Comparison of ENCODE assay signal across 9 cellular contexts in genomic region chr5:147509041-147509709, GRCh38. TPM values are rescaled to one million over a fixed set of nuclear protein-coding genes. Genes with fewer than 3 reads are reported as not detected.
DNase-seq lines count a peak whose midpoint lies in the region; ATAC-seq and TF ChIP-seq lines count a peak whose summit lies in the region.
"Had no signal": no experiment of that assay in that cellular context is flagged by ENCODE, and none has a peak within 500 bp of the region (broad histone marks: within the 10 kb centered on the region; RNA-seq: fewer than 3 reads in every experiment).

No MANE protein-coding gene starts in this region.

- peak overlapping the region; percentile 75 for H3K4me3 Mint-ChIP-seq in progenitor cell of endocrine pancreas (ENCODE audit: low read depth)
- H3K4me3 Mint-ChIP-seq in activated T-helper 2 cell treated with anti-CD3 and anti-CD28 coated beads, Interferon-gamma antibody, Interleukin-2, Interleukin-4, amounts not matched to agents 10 μg/mL and 5 μg/mL and 100 μg/mL, durations not matched to agents 14 hours and 24 hours and 36 hours (ENCODE audit: low read depth), result no peak overlapping the region
- H3K4me3 Mint-ChIP-seq: central memory CD8-positive, alpha-beta T cell had no signal

- no peaks in the 10 kb centered on the region for H3K36me3 Mint-ChIP-seq in progenitor cell of endocrine pancreas (ENCODE audit: insufficient read depth)
- H3K36me3 Mint-ChIP-seq in activated T-helper 2 cell treated with anti-CD3 and anti-CD28 coated beads, Interferon-gamma antibody, Interleukin-2, Interleukin-4, amounts not matched to agents 10 μg/mL and 5 μg/mL and 100 μg/mL, durations not matched to agents 14 hours and 24 hours and 36 hours (ENCODE audit: low read depth), result no peaks in the 10 kb centered on the region

- no peaks in the 10 kb centered on the region for H3K36me3 ChIP-seq in GM06990 (ENCODE audit: control insufficient read depth, insufficient read depth, low read length)

- TF ChIP-seq CTCF in GM06990 (IDR thresholded peaks at IDR 0.05; ENCODE audit: insufficient read depth, low read length, poor library complexity, severe bottlenecking) (no peak), foreskin keratinocyte (conservative IDR thresholded peaks at IDR 0.05) (no peak), progenitor cell of endocrine pancreas (IDR thresholded peaks at IDR 0.05; ENCODE audit: unreplicated experiment) (no peak)

- peaks cover 12% of the 10 kb centered on the region for H3K4me1 Mint-ChIP-seq in progenitor cell of endocrine pancreas (ENCODE audit: low read depth)
- peaks cover 1% of the 10 kb centered on the region for H3K4me1 Mint-ChIP-seq in activated T-helper 2 cell treated with anti-CD3 and anti-CD28 coated beads, Interferon-gamma antibody, Interleukin-2, Interleukin-4, amounts not matched to agents 10 μg/mL and 5 μg/mL and 100 μg/mL, durations not matched to agents 14 hours and 24 hours and 36 hours (ENCODE audit: low read depth)

- H3K27ac ChIP-seq in foreskin keratinocyte, result peak overlapping the region; percentile 22

- ATAC-seq in foreskin keratinocyte (peak; percentile 62), HG02623 (IDR thresholded peaks at IDR 0.05; ENCODE audit: unreplicated experiment) (no peak)

- DNase-seq in GM06990 (ENCODE audit: extremely low read depth, insufficient read length) (peak; percentile 7), foreskin keratinocyte (peak in 1 of 2 donors; percentile 27), progenitor cell of endocrine pancreas (ENCODE audit: low spot score, unreplicated experiment) (peak; percentile 9), NCI-H510A treated with DMSO at 0.1 percent for 48 hours (lab: John Stamatoyannopoulos, UW) (no peak), SW480 (ENCODE audit: low spot score) (no peak)
- DNase-seq in activated T-helper 2 cell treated with anti-CD3 and anti-CD28 coated beads, Interferon-gamma antibody, Interleukin-2, Interleukin-4, amounts not matched to agents 10 μg/mL and 5 μg/mL and 100 μg/mL, durations not matched to agents 14 hours and 24 hours and 36 hours (ENCODE audit: low spot score), result no peak

- H3K4me1 ChIP-seq in foreskin keratinocyte, result peaks cover 13% of the 10 kb centered on the region

- H3K27me3 Mint-ChIP-seq in progenitor cell of endocrine pancreas, result peaks cover 66% of the 10 kb centered on the region
- peaks cover 31% of the 10 kb centered on the region for H3K27me3 Mint-ChIP-seq in activated T-helper 2 cell treated with anti-CD3 and anti-CD28 coated beads, Interferon-gamma antibody, Interleukin-2, Interleukin-4, amounts not matched to agents 10 μg/mL and 5 μg/mL and 100 μg/mL, durations not matched to agents 14 hours and 24 hours and 36 hours (ENCODE audit: low read depth)

- intact Hi-C loops in activated T-helper 2 cell treated with anti-CD3 and anti-CD28 coated beads, Interferon-gamma antibody, Interleukin-2, Interleukin-4, amounts not matched to agents 10 μg/mL and 5 μg/mL and 100 μg/mL, durations not matched to agents 14 hours and 24 hours and 36 hours (cut with micrococcal nuclease), result no loop called here

- peak overlapping the region; percentile 54 for H3K27ac Mint-ChIP-seq in progenitor cell of endocrine pancreas
- no peak overlapping the region for H3K27ac Mint-ChIP-seq in activated T-helper 2 cell treated with anti-CD3 and anti-CD28 coated beads, Interferon-gamma antibody, Interleukin-2, Interleukin-4, amounts not matched to agents 10 μg/mL and 5 μg/mL and 100 μg/mL, durations not matched to agents 14 hours and 24 hours and 36 hours

- H3K9me3 Mint-ChIP-seq in progenitor cell of endocrine pancreas (ENCODE audit: low read depth), result no peaks in the 10 kb centered on the region
- H3K9me3 Mint-ChIP-seq in activated T-helper 2 cell treated with anti-CD3 and anti-CD28 coated beads, Interferon-gamma antibody, Interleukin-2, Interleukin-4, amounts not matched to agents 10 μg/mL and 5 μg/mL and 100 μg/mL, durations not matched to agents 14 hours and 24 hours and 36 hours, result no peaks in the 10 kb centered on the region
- H3K9me3 Mint-ChIP-seq: central memory CD8-positive, alpha-beta T cell had no signal

- no peak overlapping the region for H3K4me3 ChIP-seq in GM06990 (replicated peaks; ENCODE audit: low read depth, low read length)

- H3K27me3 ChIP-seq in GM06990 (replicated peaks; ENCODE audit: control insufficient read depth, insufficient read depth, low read length) (peaks cover 2% of the 10 kb centered on the region), foreskin keratinocyte (no peaks in the 10 kb centered on the region)

TF ChIP-seq in PFSK-1, 5 proteins besides CTCF, POLR2A, EP300 and RAD21:
- no peak for TF ChIP-seq POLR2AphosphoS5 (IDR thresholded peaks at IDR 0.05; ENCODE audit: low read depth, low read length)
- no peak for TF ChIP-seq REST (IDR thresholded peaks at IDR 0.05; ENCODE audit: insufficient read depth in 1 of 2, low read depth in 2 of 2, low read length in 2 of 2)
- no peak for TF ChIP-seq TAF1 (IDR thresholded peaks at IDR 0.05; ENCODE audit: borderline replicate concordance, insufficient read depth, low read length)
- TF ChIP-seq FOXP2 (optimal IDR thresholded peaks at IDR 0.05; ENCODE audit: borderline replicate concordance, extremely low read depth, extremely low read length, insufficient read depth), result peak; percentile 1
- peak; percentile 68; the same call in 1 of the 2 replicates for TF ChIP-seq SIN3A (IDR thresholded peaks at IDR 0.05; ENCODE audit: borderline replicate concordance, insufficient read depth, low read length)

RNA-seq across cellular contexts. Expression of gene DPYSL3, which starts 0.7 kb away (rescaled TPM):
- 40.7 TPM for polyA plus RNA-seq in PFSK-1 (2012; ENCODE audit: insufficient read length, low read depth)
- total RNA-seq in foreskin keratinocyte (29.4 and 53.6 TPM in 2 replicates), progenitor cell of endocrine pancreas (56.0 and 60.4 TPM in 2 replicates)
- 14.5 and 24.3 TPM in 2 replicates for polyA plus RNA-seq in foreskin keratinocyte
- total RNA-seq in activated T-helper 2 cell treated with anti-CD3 and anti-CD28 coated beads, Interferon-gamma antibody, Interleukin-2, Interleukin-4, amounts not matched to agents 10 μg/mL and 5 μg/mL and 100 μg/mL, durations not matched to agents 14 hours and 24 hours and 36 hours, result 0.48 and 0.89 TPM in 2 replicates

Comparison
In these comparisons a context has a peak if more than half of its experiments do, and no peak if none do; other contexts are left out.
1. DNase-seq: peak in GM06990 (single experiment) and progenitor cell of endocrine pancreas (single experiment); none in activated T-helper 2 cell treated with anti-CD3 and anti-CD28 coated beads, Interferon-gamma antibody, Interleukin-2, Interleukin-4, amounts not matched to agents 10 μg/mL and 5 μg/mL and 100 μg/mL, durations not matched to agents 14 hours and 24 hours and 36 hours (single experiment), NCI-H510A treated with DMSO at 0.1 percent for 48 hours (single experiment) and SW480 (single experiment).
2. RNA of gene DPYSL3, which starts 0.7 kb away (total RNA-seq): 56.0 to 60.4 TPM in progenitor cell of endocrine pancreas and 29.4 to 53.6 TPM in foreskin keratinocyte; 0.48 to 0.89 TPM in activated T-helper 2 cell treated with anti-CD3 and anti-CD28 coated beads, Interferon-gamma antibody, Interleukin-2, Interleukin-4, amounts not matched to agents 10 μg/mL and 5 μg/mL and 100 μg/mL, durations not matched to agents 14 hours and 24 hours and 36 hours; every median in the first group is over 10 times any median in the second.